20 cellular contexts compared by ENCODE assay signal in the genomic region with DNA sequence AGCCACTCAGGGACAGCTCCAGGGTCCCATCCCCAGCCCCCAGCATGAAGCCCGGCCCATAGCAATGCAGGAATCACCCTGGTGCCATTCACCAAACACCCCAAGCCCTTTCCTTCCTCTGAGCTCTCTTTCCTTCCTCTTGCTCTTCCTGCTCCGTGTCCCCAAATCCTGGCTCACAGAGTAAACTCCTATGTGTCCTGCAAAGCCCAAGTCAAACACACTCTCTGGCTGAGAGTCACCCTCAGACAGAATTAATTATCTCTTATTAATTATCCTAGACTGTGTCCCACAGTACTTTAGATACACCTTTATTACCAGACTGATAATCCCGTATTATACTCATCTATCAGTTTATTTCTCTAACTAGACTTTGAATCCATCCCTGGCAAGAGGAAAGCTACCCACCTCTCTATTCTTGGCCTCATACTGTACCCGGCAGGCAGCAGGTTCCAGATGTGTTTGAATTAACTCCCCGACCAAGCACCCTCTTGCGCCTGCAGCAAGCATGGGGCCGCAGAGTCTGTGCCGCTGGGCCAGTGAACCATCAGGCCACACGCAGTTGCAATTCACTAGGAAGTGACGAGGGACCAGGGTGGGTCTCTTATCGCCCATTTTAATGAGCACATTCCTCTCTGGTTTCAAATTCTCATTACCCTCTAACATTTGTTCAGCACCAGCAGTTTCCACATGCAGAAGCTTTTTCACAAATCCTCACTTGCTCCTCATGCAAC.
"Had no signal": no experiment of that assay in that cellular context is flagged by ENCODE, and none has a peak within 500 bp of the region (broad histone marks: within the 10 kb centered on the region; RNA-seq: fewer than 3 reads in every experiment).

No MANE protein-coding gene starts in this region.

- H3K9me3 Mint-ChIP-seq: activated CD8-positive, alpha-beta T cell treated with anti-CD3 and anti-CD28 coated beads for 36 hours; activated naive CD4-positive, alpha-beta T cell treated with anti-CD3 and anti-CD28 coated beads, Interleukin-2, amount 10 ng/mL, durations not matched to agents 7 days and 5 days; T-helper 1 cell treated with Interleukin-12 subunit alpha and Interleukin-12 subunit beta and Interleukin-4 antibody, amounts not matched to agents 30 μg/mL and 1 μg/mL, for 36 hours had no signal

- H3K36me3 ChIP-seq: heart right ventricle, thoracic aorta, upper lobe of left lung had no signal

- H3K4me3 Mint-ChIP-seq: activated CD8-positive, alpha-beta memory T cell treated with anti-CD3 and anti-CD28 coated beads, Interleukin-2, amount 10 ng/mL, durations not matched to agents 7 days and 5 days; activated CD8-positive, alpha-beta T cell treated with anti-CD3 and anti-CD28 coated beads for 36 hours; activated naive CD4-positive, alpha-beta T cell treated with anti-CD3 and anti-CD28 coated beads, Interleukin-2, amount 10 ng/mL, durations not matched to agents 7 days and 5 days; T-helper 1 cell treated with Interleukin-12 subunit alpha and Interleukin-12 subunit beta and Interleukin-4 antibody, amounts not matched to agents 30 μg/mL and 1 μg/mL, for 36 hours had no signal

- DNase-seq: activated CD4-positive, alpha-beta T cell treated with anti-CD3 and anti-CD28 coated beads for 48 hours; activated CD4-positive, CD25-positive, alpha-beta regulatory T cell; activated CD8-positive, alpha-beta memory T cell treated with anti-CD3 and anti-CD28 coated beads, Interleukin-2, amount 10 ng/mL, durations not matched to agents 7 days and 5 days; activated CD8-positive, alpha-beta T cell treated with anti-CD3 and anti-CD28 coated beads for 36 hours; activated effector memory CD4-positive, alpha-beta T cell treated with anti-CD3 and anti-CD28 coated beads, Interleukin-2, amount 50 U/mL, for 16 hours; activated naive CD4-positive, alpha-beta T cell treated with anti-CD3 and anti-CD28 coated beads, Interleukin-2, amount 10 ng/mL, durations not matched to agents 7 days and 5 days; activated T-cell treated with anti-CD3 and anti-CD28 coated beads for 4 hours; cerebellar nuclear complex; cortex of kidney; heart right ventricle; mesenchymal stem cell; occipital lobe; retina; stimulated activated CD4-positive, alpha-beta T cell treated with anti-CD3 and anti-CD28 coated beads, Interleukin-4, amount 100 ng/mL, for 1 hour; stimulated activated naive CD4-positive, alpha-beta T cell treated with Interleukin-2 at 50 U/mL for 16 hours; upper lobe of left lung had no signal

- ATAC-seq: activated CD8-positive, alpha-beta memory T cell treated with anti-CD3 and anti-CD28 coated beads, Interleukin-2, amount 10 ng/mL, durations not matched to agents 7 days and 5 days; activated CD8-positive, alpha-beta T cell treated with anti-CD3 and anti-CD28 coated beads for 36 hours; heart right ventricle; left lung; mucosa of descending colon had no signal

- H3K36me3 Mint-ChIP-seq: activated CD8-positive, alpha-beta memory T cell treated with anti-CD3 and anti-CD28 coated beads, Interleukin-2, amount 10 ng/mL, durations not matched to agents 7 days and 5 days; activated naive CD4-positive, alpha-beta T cell treated with anti-CD3 and anti-CD28 coated beads, Interleukin-2, amount 10 ng/mL, durations not matched to agents 7 days and 5 days had no signal

- H3K27ac Mint-ChIP-seq: activated CD8-positive, alpha-beta memory T cell treated with anti-CD3 and anti-CD28 coated beads, Interleukin-2, amount 10 ng/mL, durations not matched to agents 7 days and 5 days; activated CD8-positive, alpha-beta T cell treated with anti-CD3 and anti-CD28 coated beads for 36 hours; activated naive CD4-positive, alpha-beta T cell treated with anti-CD3 and anti-CD28 coated beads, Interleukin-2, amount 10 ng/mL, durations not matched to agents 7 days and 5 days; T-helper 1 cell treated with Interleukin-12 subunit alpha and Interleukin-12 subunit beta and Interleukin-4 antibody, amounts not matched to agents 30 μg/mL and 1 μg/mL, for 36 hours had no signal

- H3K27me3 ChIP-seq: heart right ventricle, left lung, upper lobe of left lung had no signal

- H3K4me3 ChIP-seq: heart right ventricle, left lung, mucosa of descending colon, thoracic aorta, upper lobe of left lung had no signal

- H3K27me3 Mint-ChIP-seq: activated CD8-positive, alpha-beta memory T cell treated with anti-CD3 and anti-CD28 coated beads, Interleukin-2, amount 10 ng/mL, durations not matched to agents 7 days and 5 days; activated CD8-positive, alpha-beta T cell treated with anti-CD3 and anti-CD28 coated beads for 36 hours had no signal

- H3K27ac ChIP-seq: heart right ventricle, left lung, thoracic aorta had no signal

- H3K9me3 ChIP-seq: heart right ventricle, left lung, mucosa of descending colon, thoracic aorta, upper lobe of left lung had no signal
